Comparison of ENCODE assay signal across 12 cellular contexts in genomic region chr6:56516003-56516402, GRCh38.
A peak's percentile ranks its signal among the peaks of the same experiment; 100 is the strongest.
DNase-seq lines count a peak whose midpoint lies in the region; ATAC-seq, FAIRE-seq and TF ChIP-seq lines count a peak whose summit lies in the region.
"Had no signal": no experiment of that assay in that cellular context is flagged by ENCODE, and none has a peak within 500 bp of the region (broad histone marks: within the 10 kb centered on the region; RNA-seq: fewer than 3 reads in every experiment).

No MANE protein-coding gene starts in this region.

- FAIRE-seq in A204.1 (lab: Jason Lieb, UNC): peak; percentile 61

- in situ Hi-C loops in ACHN (cut with HindIII; ENCODE audit: low pct_ligation_motif_present, low pct_unique_long_range_greater_than_20kb, low sequenced_read_pairs): no loop called here

- peak; percentile 58 for ATAC-seq in GM21717 (IDR thresholded peaks at IDR 0.05; ENCODE audit: unreplicated experiment)
- no peak for ATAC-seq in stimulated activated memory B cell treated with anti-CD40 and anti-IgM and Interleukin-4, amounts not matched to agents 10 μg/mL and 1 μg/mL and 100 μg/mL, for 72 hours

- DNase-seq in ascending aorta (ENCODE audit: low spot score in 2 of 2) (no peak), mesothelial cell of epicardium (ENCODE audit: low spot score in 2 of 2, unreplicated experiment in 2 of 2) (no peak), ACHN (no peak)
- no peak for DNase-seq in activated CD4-positive, alpha-beta memory T cell treated with anti-CD3 and anti-CD28 coated beads for 36 hours
- no peak for DNase-seq in stimulated activated CD4-positive, alpha-beta T cell treated with anti-CD3 and anti-CD28 coated beads, Interleukin-1b, Interleukin-23, amount 100 ng/mL, for 48 hours
- DNase-seq: Calu3; CD4-positive, CD25-positive, alpha-beta regulatory T cell; NCI-H345; NCI-H526 treated with DMSO at 0.1 percent for 48 hours had no signal

- peak overlapping the region; percentile 87 for H3K27ac Mint-ChIP-seq in mesothelial cell of epicardium
- H3K27ac Mint-ChIP-seq in activated CD4-positive, alpha-beta memory T cell treated with anti-CD3 and anti-CD28 coated beads for 36 hours: no peak overlapping the region
- no peak overlapping the region for H3K27ac Mint-ChIP-seq in stimulated activated memory B cell treated with anti-CD40 and anti-IgM and Interleukin-4, amounts not matched to agents 10 μg/mL and 1 μg/mL and 100 μg/mL, for 72 hours
- H3K27ac Mint-ChIP-seq: CD4-positive, CD25-positive, alpha-beta regulatory T cell had no signal

- H3K4me3 ChIP-seq in ascending aorta: no peak overlapping the region

- H3K27me3 ChIP-seq in ascending aorta: no peaks in the 10 kb centered on the region

- H3K9me3 Mint-ChIP-seq in mesothelial cell of epicardium: peaks cover 9% of the 10 kb centered on the region
- H3K9me3 Mint-ChIP-seq in activated CD4-positive, alpha-beta memory T cell treated with anti-CD3 and anti-CD28 coated beads for 36 hours: no peaks in the 10 kb centered on the region
- H3K9me3 Mint-ChIP-seq in stimulated activated memory B cell treated with anti-CD40 and anti-IgM and Interleukin-4, amounts not matched to agents 10 μg/mL and 1 μg/mL and 100 μg/mL, for 72 hours: peaks cover 6% of the 10 kb centered on the region

- peaks cover 5 to 34% of the 10 kb centered on the region in 2 donors for H3K4me1 ChIP-seq in ascending aorta

- H3K27me3 Mint-ChIP-seq in mesothelial cell of epicardium (ENCODE audit: low read depth): no peaks in the 10 kb centered on the region
- no peaks in the 10 kb centered on the region for H3K27me3 Mint-ChIP-seq in activated CD4-positive, alpha-beta memory T cell treated with anti-CD3 and anti-CD28 coated beads for 36 hours
- no peaks in the 10 kb centered on the region for H3K27me3 Mint-ChIP-seq in stimulated activated memory B cell treated with anti-CD40 and anti-IgM and Interleukin-4, amounts not matched to agents 10 μg/mL and 1 μg/mL and 100 μg/mL, for 72 hours
- H3K27me3 Mint-ChIP-seq: CD4-positive, CD25-positive, alpha-beta regulatory T cell had no signal

- H3K36me3 ChIP-seq in ascending aorta: peaks cover 6 to 42% of the 10 kb centered on the region in 2 donors

- no peaks in the 10 kb centered on the region for H3K9me3 ChIP-seq in ascending aorta

- intact Hi-C loops in ascending aorta (cut with DNase I): no loop called here
- intact Hi-C loops in activated CD4-positive, alpha-beta memory T cell treated with anti-CD3 and anti-CD28 coated beads for 36 hours (cut with micrococcal nuclease): no loop called here

- H3K27ac ChIP-seq in ascending aorta: peak overlapping the region; percentile 51 to 65

- peaks cover 44% of the 10 kb centered on the region for H3K4me1 Mint-ChIP-seq in mesothelial cell of epicardium
- H3K4me1 Mint-ChIP-seq in activated CD4-positive, alpha-beta memory T cell treated with anti-CD3 and anti-CD28 coated beads for 36 hours (ENCODE audit: low read depth): no peaks in the 10 kb centered on the region
- H3K4me1 Mint-ChIP-seq in stimulated activated memory B cell treated with anti-CD40 and anti-IgM and Interleukin-4, amounts not matched to agents 10 μg/mL and 1 μg/mL and 100 μg/mL, for 72 hours: no peaks in the 10 kb centered on the region
- H3K4me1 Mint-ChIP-seq: CD4-positive, CD25-positive, alpha-beta regulatory T cell had no signal

- POLR2A ChIA-PET in activated CD4-positive, alpha-beta memory T cell treated with anti-CD3 and anti-CD28 coated beads for 36 hours (lab: Charles Lee): no interaction called here

- H3K4me3 Mint-ChIP-seq in mesothelial cell of epicardium: no peak overlapping the region
- no peak overlapping the region for H3K4me3 Mint-ChIP-seq in activated CD4-positive, alpha-beta memory T cell treated with anti-CD3 and anti-CD28 coated beads for 36 hours
- H3K4me3 Mint-ChIP-seq in stimulated activated memory B cell treated with anti-CD40 and anti-IgM and Interleukin-4, amounts not matched to agents 10 μg/mL and 1 μg/mL and 100 μg/mL, for 72 hours: no peak overlapping the region
- H3K4me3 Mint-ChIP-seq: CD4-positive, CD25-positive, alpha-beta regulatory T cell had no signal

- CTCF ChIA-PET in activated CD4-positive, alpha-beta memory T cell treated with anti-CD3 and anti-CD28 coated beads for 36 hours (lab: Charles Lee): no interaction called here

- TF ChIP-seq CTCF in ascending aorta (IDR thresholded peaks at IDR 0.05) (no peak), mesothelial cell of epicardium (IDR thresholded peaks at IDR 0.05; ENCODE audit: unreplicated experiment) (no peak)

- peaks cover 42% of the 10 kb centered on the region for H3K36me3 Mint-ChIP-seq in mesothelial cell of epicardium
- H3K36me3 Mint-ChIP-seq in activated CD4-positive, alpha-beta memory T cell treated with anti-CD3 and anti-CD28 coated beads for 36 hours: no peaks in the 10 kb centered on the region
- no peaks in the 10 kb centered on the region for H3K36me3 Mint-ChIP-seq in stimulated activated memory B cell treated with anti-CD40 and anti-IgM and Interleukin-4, amounts not matched to agents 10 μg/mL and 1 μg/mL and 100 μg/mL, for 72 hours
- H3K36me3 Mint-ChIP-seq: CD4-positive, CD25-positive, alpha-beta regulatory T cell had no signal
